ENCODE assay signal across 8 cellular contexts in the genomic region with DNA sequence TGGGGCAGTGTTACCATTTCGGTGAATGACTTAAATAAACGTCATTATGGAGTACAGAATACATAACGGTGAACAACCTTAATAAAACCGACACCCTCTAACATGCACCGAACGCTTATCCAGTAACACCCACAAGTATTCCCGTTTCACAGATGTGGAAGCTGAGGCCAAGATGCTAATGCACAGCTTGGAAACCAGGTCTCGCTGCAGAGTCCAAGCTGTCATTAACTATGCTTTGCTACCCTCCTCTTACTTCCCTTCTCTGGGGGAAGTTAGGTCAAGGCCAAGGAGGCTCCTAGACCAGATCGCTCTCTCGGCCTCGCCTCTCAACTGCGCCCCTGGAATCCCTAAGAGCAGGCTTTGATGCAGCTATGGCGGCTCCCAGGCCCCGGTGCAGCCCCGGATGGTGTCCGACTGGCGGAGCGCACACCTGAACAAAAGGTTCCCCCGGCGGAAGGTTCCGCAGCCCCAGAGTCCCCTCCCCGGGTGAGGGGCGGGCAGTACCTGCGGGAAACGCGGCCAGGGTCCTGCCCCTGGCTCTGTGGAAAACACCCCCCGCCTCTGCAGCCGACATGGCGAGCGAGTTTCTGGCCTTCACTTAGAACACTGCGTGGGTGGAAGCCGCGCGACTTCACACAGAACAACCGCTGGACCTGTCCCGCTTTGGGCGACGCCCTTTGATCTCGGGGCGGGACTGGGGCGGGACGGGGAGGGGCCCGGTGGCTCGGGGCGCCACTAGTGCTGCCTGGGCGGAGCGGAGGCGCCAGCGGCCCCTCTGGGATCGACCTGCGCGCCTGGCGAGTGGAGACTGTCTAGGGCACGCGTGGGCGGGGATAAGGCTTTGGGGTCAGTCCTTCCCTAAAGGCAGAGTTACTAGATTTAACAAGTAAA. TPM values are rescaled to one million over a fixed set of nuclear protein-coding genes. Genes with fewer than 3 reads are reported as not detected.
DNase-seq lines count a peak whose midpoint lies in the region; ATAC-seq, FAIRE-seq and TF ChIP-seq lines count a peak whose summit lies in the region.

A gene with protein sequence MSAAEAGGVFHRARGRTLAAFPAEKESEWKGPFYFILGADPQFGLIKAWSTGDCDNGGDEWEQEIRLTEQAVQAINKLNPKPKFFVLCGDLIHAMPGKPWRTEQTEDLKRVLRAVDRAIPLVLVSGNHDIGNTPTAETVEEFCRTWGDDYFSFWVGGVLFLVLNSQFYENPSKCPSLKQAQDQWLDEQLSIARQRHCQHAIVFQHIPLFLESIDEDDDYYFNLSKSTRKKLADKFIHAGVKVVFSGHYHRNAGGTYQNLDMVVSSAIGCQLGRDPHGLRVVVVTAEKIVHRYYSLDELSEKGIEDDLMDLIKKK (minus strand): TSS at position 685 of the 891 bp plus-strand sequence. CDS start 111 bp downstream, at position 574.

- H3K36me3 ChIP-seq in bronchial epithelial cell (ENCODE audit: control insufficient read depth, insufficient read depth, low read length) (no peaks in the 10 kb centered on the region), smooth muscle cell (ENCODE audit: low read depth) (no peaks in the 10 kb centered on the region)

- peaks cover 16% of the 10 kb centered on the region for H3F3A ChIP-seq in smooth muscle cell (ENCODE audit: low read depth)

- no peak for FAIRE-seq in bronchial epithelial cell (lab: Jason Lieb, UNC)

- peaks cover 4% of the 10 kb centered on the region; the same call in 1 of the 2 replicates for H3K27me3 Mint-ChIP-seq in WTC11 (ENCODE audit: low read depth)
- H3K27me3 Mint-ChIP-seq in immature natural killer cell (ENCODE audit: low read depth in 3 of 3): peaks cover 4 to 10% (median 5%) of the 10 kb centered on the region in 3 donors

- H3K9me3 Mint-ChIP-seq in WTC11: 0 out of 2 replicates have a peak, but pooled peaks cover 3% of the 10 kb centered on the region
- no peaks in the 10 kb centered on the region for H3K9me3 Mint-ChIP-seq in immature natural killer cell

- no peaks in the 10 kb centered on the region for H3K27me3 ChIP-seq in bronchial epithelial cell (ENCODE audit: control insufficient read depth, insufficient read depth, low read length)
- no peaks in the 10 kb centered on the region for H3K27me3 ChIP-seq in smooth muscle cell (ENCODE audit: low read depth)

- H3K27ac Mint-ChIP-seq in WTC11 (peak within 1 kb of the TSS; percentile 94), immature natural killer cell (peak within 1 kb of the TSS; percentile 81 to 93 (median 90))

- H3K4me3 Mint-ChIP-seq in WTC11 (peak within 1 kb of the TSS; percentile 96), immature natural killer cell (peak within 1 kb of the TSS; percentile 86 to 96 (median 93))

- H3K36me3 Mint-ChIP-seq in WTC11: no peaks in the 10 kb centered on the region
- no peaks in the 10 kb centered on the region for H3K36me3 Mint-ChIP-seq in immature natural killer cell

- CTCF ChIA-PET in WTC11 (lab: Charles Lee): interaction anchor here (1.0 to 1.2 kb wide), 2 partner anchors 98 to 212 kb away, joined by 3 to 6 read pairs; a partner anchor contains a TSS

- POLR2A ChIA-PET in WTC11 (lab: Charles Lee): interaction anchor here (0.6 kb wide), 1 partner anchor 546 kb away, joined by 3 read pairs; no protein-coding TSS in a partner anchor

- peak within 1 kb of the TSS; percentile 39 for H3K4me3 ChIP-seq in bronchial epithelial cell (ENCODE audit: low read depth, low read length)
- H3K4me3 ChIP-seq in smooth muscle cell: peak within 1 kb of the TSS; percentile 74

- peaks cover 7% of the 10 kb centered on the region for H3K4me1 ChIP-seq in smooth muscle cell (ENCODE audit: low read depth)

- peak within 1 kb of the TSS; percentile 65 for H3K9ac ChIP-seq in smooth muscle cell (ENCODE audit: low read depth)

- 5% methylated on average over 50 of the region's 56 CpGs for WGBS in smooth muscle cell (ENCODE audit: low lambda C conversion rate)

- DNase-seq in 8988T (peak; percentile 79), NCI-H2196 (lab: John Stamatoyannopoulos, UW; ENCODE audit: unreplicated experiment) (peak; percentile 92), WTC11 (ENCODE audit: low spot score) (peak; percentile 86), bronchial epithelial cell (ENCODE audit: low read depth) (peak; percentile 16), immature natural killer cell (peak; percentile 83 to 89 (median 88)), smooth muscle cell (lab: John Stamatoyannopoulos, UW; ENCODE audit: unreplicated experiment) (peak; percentile 84)

- peak within 1 kb of the TSS; percentile 91 for H3K27ac ChIP-seq in smooth muscle cell (ENCODE audit: low read depth)

- ATAC-seq in GM18858 (IDR thresholded peaks at IDR 0.05; ENCODE audit: unreplicated experiment): peak; percentile 70
- ATAC-seq in HG03066 (IDR thresholded peaks at IDR 0.05; ENCODE audit: low read depth, unreplicated experiment): peak; percentile 74
- peak; percentile 96 for ATAC-seq in WTC11

- H3K4me1 Mint-ChIP-seq in WTC11: peaks cover 16% of the 10 kb centered on the region
- peaks cover 25 to 30% of the 10 kb centered on the region in 2 donors for H3K4me1 Mint-ChIP-seq in immature natural killer cell

- TF ChIP-seq CTCF in WTC11 (IDR thresholded peaks at IDR 0.05): no peak
- no peak for TF ChIP-seq CTCF in bronchial epithelial cell (IDR thresholded peaks at IDR 0.05; ENCODE audit: insufficient read depth, low read length, severe bottlenecking)
- no peak for TF ChIP-seq CTCF in smooth muscle cell (IDR thresholded peaks at IDR 0.05; ENCODE audit: borderline replicate concordance, insufficient read depth, poor library complexity, severe bottlenecking)

- peak within 1 kb of the TSS; percentile 60 for H2AFZ ChIP-seq in smooth muscle cell (ENCODE audit: low read depth)

- no peaks in the 10 kb centered on the region for H4K20me1 ChIP-seq in smooth muscle cell (ENCODE audit: low read depth)

- H3K9me3 ChIP-seq in smooth muscle cell (replicated peaks; ENCODE audit: low read depth): no peaks in the 10 kb centered on the region

- H3K79me2 ChIP-seq in smooth muscle cell (ENCODE audit: low read depth): peaks cover 4% of the 10 kb centered on the region

- H3K4me2 ChIP-seq in smooth muscle cell: peak within 1 kb of the TSS; percentile 77

TF ChIP-seq in WTC11, 78 proteins besides CTCF, POLR2A, EP300 and RAD21 (continues in another document):
- peak; percentile 44; the same call in 1 of the 2 replicates for TF ChIP-seq ZNF317 (CRISPR knock-in tag; IDR thresholded peaks at IDR 0.05; ENCODE audit: borderline replicate concordance, low read depth)
- peak; percentile 31; the same call in 1 of the 2 replicates for TF ChIP-seq HMGA2 (CRISPR knock-in tag; IDR thresholded peaks at IDR 0.05)
- TF ChIP-seq NFYB (CRISPR knock-in tag; conservative IDR thresholded peaks at IDR 0.05; ENCODE audit: low read depth): no peak
- 0 out of 2 replicates have a peak, but pooled peaks have one; percentile 59 for TF ChIP-seq ZNF232 (CRISPR knock-in tag; IDR thresholded peaks at IDR 0.05)
- TF ChIP-seq CREM (CRISPR knock-in tag; IDR thresholded peaks at IDR 0.05): peak; percentile 65; the same call in 1 of the 2 replicates
- 0 out of 2 replicates have a peak, but pooled peaks have one; percentile 13 for TF ChIP-seq NFE2L1 (CRISPR knock-in tag; IDR thresholded peaks at IDR 0.05)
- TF ChIP-seq, protein P1, sequence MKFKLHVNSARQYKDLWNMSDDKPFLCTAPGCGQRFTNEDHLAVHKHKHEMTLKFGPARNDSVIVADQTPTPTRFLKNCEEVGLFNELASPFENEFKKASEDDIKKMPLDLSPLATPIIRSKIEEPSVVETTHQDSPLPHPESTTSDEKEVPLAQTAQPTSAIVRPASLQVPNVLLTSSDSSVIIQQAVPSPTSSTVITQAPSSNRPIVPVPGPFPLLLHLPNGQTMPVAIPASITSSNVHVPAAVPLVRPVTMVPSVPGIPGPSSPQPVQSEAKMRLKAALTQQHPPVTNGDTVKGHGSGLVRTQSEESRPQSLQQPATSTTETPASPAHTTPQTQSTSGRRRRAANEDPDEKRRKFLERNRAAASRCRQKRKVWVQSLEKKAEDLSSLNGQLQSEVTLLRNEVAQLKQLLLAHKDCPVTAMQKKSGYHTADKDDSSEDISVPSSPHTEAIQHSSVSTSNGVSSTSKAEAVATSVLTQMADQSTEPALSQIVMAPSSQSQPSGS (CRISPR knock-in tag; IDR thresholded peaks at IDR 0.05; ENCODE audit: borderline replicate concordance, low read depth): no peak
- TF ChIP-seq SMAD4 (CRISPR knock-in tag; IDR thresholded peaks at IDR 0.05): no peak
- TF ChIP-seq, protein P2, sequence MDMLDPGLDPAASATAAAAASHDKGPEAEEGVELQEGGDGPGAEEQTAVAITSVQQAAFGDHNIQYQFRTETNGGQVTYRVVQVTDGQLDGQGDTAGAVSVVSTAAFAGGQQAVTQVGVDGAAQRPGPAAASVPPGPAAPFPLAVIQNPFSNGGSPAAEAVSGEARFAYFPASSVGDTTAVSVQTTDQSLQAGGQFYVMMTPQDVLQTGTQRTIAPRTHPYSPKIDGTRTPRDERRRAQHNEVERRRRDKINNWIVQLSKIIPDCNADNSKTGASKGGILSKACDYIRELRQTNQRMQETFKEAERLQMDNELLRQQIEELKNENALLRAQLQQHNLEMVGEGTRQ (CRISPR knock-in tag; IDR thresholded peaks at IDR 0.05): peak; percentile 2
- TF ChIP-seq, protein P3, sequence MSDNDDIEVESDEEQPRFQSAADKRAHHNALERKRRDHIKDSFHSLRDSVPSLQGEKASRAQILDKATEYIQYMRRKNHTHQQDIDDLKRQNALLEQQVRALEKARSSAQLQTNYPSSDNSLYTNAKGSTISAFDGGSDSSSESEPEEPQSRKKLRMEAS (CRISPR knock-in tag; IDR thresholded peaks at IDR 0.05): peak; percentile 69
- 0 out of 2 replicates have a peak, but pooled peaks have one; percentile 77 for TF ChIP-seq TEAD4 (CRISPR knock-in tag; IDR thresholded peaks at IDR 0.05)
- TF ChIP-seq GTF2I (CRISPR knock-in tag; conservative IDR thresholded peaks at IDR 0.05): peak; percentile 94
- no peak; the same call in 1 of the 2 replicates for TF ChIP-seq ZNF396 (CRISPR knock-in tag; IDR thresholded peaks at IDR 0.05; ENCODE audit: borderline replicate concordance)
- TF ChIP-seq TEAD1 (CRISPR knock-in tag; IDR thresholded peaks at IDR 0.05): 0 out of 2 replicates have a peak, but pooled peaks have one; percentile 44
- 0 out of 2 replicates have a peak, but pooled peaks have one; percentile 11 for TF ChIP-seq PRRX2 (CRISPR knock-in tag; IDR thresholded peaks at IDR 0.05)

RNA-seq across cellular contexts. Expression of the gene that starts here (rescaled TPM):
- 7.7 to 9.2 TPM (median 8.8 TPM) in 3 replicates for total RNA-seq in WTC11 (2021)
- 5.8 and 8.8 TPM in 2 replicates for total RNA-seq in bronchial epithelial cell
- 10 to 100 TPM in 2 of 3 donors, 1 to 10 TPM in 1; 10.0 to 15.4 (median 15.2) TPM for polyA plus RNA-seq in immature natural killer cell
- 20.9 and 35.2 TPM in 2 replicates for total RNA-seq in smooth muscle cell
- 17.2 and 17.7 TPM in 2 replicates for polyA plus RNA-seq in smooth muscle cell

Comparison
In these comparisons a context has a peak if more than half of its experiments do, and no peak if none do; other contexts are left out.
1. Peak in every context shown above with its lines: DNase-seq, ATAC-seq, H3K4me3 ChIP-seq and H3K27ac ChIP-seq.
2. DNase-seq: peak in every context shown above with its lines; median percentile 92 in NCI-H2196; 88 in immature natural killer cell; 86 in WTC11; 84 in smooth muscle cell; 79 in 8988T; 16 in bronchial epithelial cell.